Comparison of ENCODE assay signal across 22 cellular contexts in genomic region chr21:37780991-37781983, GRCh38.
"Had no signal": no experiment of that assay in that cellular context is flagged by ENCODE, and none has a peak within 500 bp of the region (broad histone marks: within the 10 kb centered on the region; RNA-seq: fewer than 3 reads in every experiment).

No MANE protein-coding gene starts in this region.

- H3K27me3 Mint-ChIP-seq: activated CD8-positive, alpha-beta memory T cell treated with anti-CD3 and anti-CD28 coated beads, Interleukin-2, amount 10 ng/mL, durations not matched to agents 7 days and 5 days had no signal

- H3K27me3 ChIP-seq: upper lobe of left lung had no signal

- H3K4me3 ChIP-seq: spleen, upper lobe of left lung had no signal

- H3K4me3 Mint-ChIP-seq: activated CD4-positive, alpha-beta memory T cell treated with anti-CD3 and anti-CD28 coated beads for 36 hours; activated CD8-positive, alpha-beta memory T cell treated with anti-CD3 and anti-CD28 coated beads, Interleukin-2, amount 10 ng/mL, durations not matched to agents 7 days and 5 days; activated naive CD4-positive, alpha-beta T cell treated with anti-CD3 and anti-CD28 coated beads for 36 hours; activated naive CD8-positive, alpha-beta T cell treated with anti-CD3 and anti-CD28 coated beads, Interleukin-2, amount 50 U/mL, for 24 hours; dendritic cell treated with granulocyte-macrophage colony-stimulating factor and Interleukin-4, amounts not matched to agents 40 ng/mL and 50 ng/mL, for 4 days; nephron; stimulated activated naive CD8-positive, alpha-beta T cell treated with anti-CD3 and anti-CD28 coated beads, Interleukin-15, Interleukin-2, amounts not matched to agents 100 ng/mL and 50 ng/mL, for 24 hours had no signal

- H3K4me1 Mint-ChIP-seq: activated CD8-positive, alpha-beta memory T cell treated with anti-CD3 and anti-CD28 coated beads, Interleukin-2, amount 10 ng/mL, durations not matched to agents 7 days and 5 days; activated naive CD8-positive, alpha-beta T cell treated with anti-CD3 and anti-CD28 coated beads, Interleukin-2, amount 50 U/mL, for 24 hours; nephron had no signal

- ATAC-seq: activated CD8-positive, alpha-beta memory T cell treated with anti-CD3 and anti-CD28 coated beads, Interleukin-2, amount 10 ng/mL, durations not matched to agents 7 days and 5 days; activated naive CD8-positive, alpha-beta T cell treated with anti-CD3 and anti-CD28 coated beads, Interleukin-2, amount 50 U/mL, for 24 hours; left ventricle myocardium superior; right cardiac atrium had no signal

- H3K27ac Mint-ChIP-seq: activated CD4-positive, alpha-beta memory T cell treated with anti-CD3 and anti-CD28 coated beads for 36 hours; activated CD8-positive, alpha-beta memory T cell treated with anti-CD3 and anti-CD28 coated beads, Interleukin-2, amount 10 ng/mL, durations not matched to agents 7 days and 5 days; activated naive CD4-positive, alpha-beta T cell treated with anti-CD3 and anti-CD28 coated beads for 36 hours; activated naive CD8-positive, alpha-beta T cell treated with anti-CD3 and anti-CD28 coated beads, Interleukin-2, amount 50 U/mL, for 24 hours; activated T-helper 2 cell treated with anti-CD3 and anti-CD28 coated beads, Interferon-gamma antibody, Interleukin-2, Interleukin-4, amounts not matched to agents 10 μg/mL and 5 μg/mL and 100 μg/mL, durations not matched to agents 14 hours and 24 hours and 36 hours; dendritic cell treated with granulocyte-macrophage colony-stimulating factor and Interleukin-4, amounts not matched to agents 40 ng/mL and 50 ng/mL, for 4 days; nephron; progenitor cell of endocrine pancreas; stimulated activated naive CD8-positive, alpha-beta T cell treated with anti-CD3 and anti-CD28 coated beads, Interleukin-15, Interleukin-2, amounts not matched to agents 100 ng/mL and 50 ng/mL, for 24 hours had no signal

- H3K9me3 Mint-ChIP-seq: stimulated activated naive CD8-positive, alpha-beta T cell treated with anti-CD3 and anti-CD28 coated beads, Interleukin-15, Interleukin-2, amounts not matched to agents 100 ng/mL and 50 ng/mL, for 24 hours had no signal

- H3K4me1 ChIP-seq: spleen, upper lobe of left lung had no signal

- DNase-seq: activated CD4-positive, alpha-beta memory T cell treated with anti-CD3 and anti-CD28 coated beads for 36 hours; activated CD8-positive, alpha-beta memory T cell treated with anti-CD3 and anti-CD28 coated beads, Interleukin-2, amount 10 ng/mL, durations not matched to agents 7 days and 5 days; activated naive CD4-positive, alpha-beta T cell treated with anti-CD3 and anti-CD28 coated beads for 36 hours; activated naive CD8-positive, alpha-beta T cell treated with anti-CD3 and anti-CD28 coated beads, Interleukin-2, amount 50 U/mL, for 24 hours; activated T-cell treated with anti-CD3 and anti-CD28 coated beads, Interleukin-2, amount 50 U/mL, for 1 hour; aorta; effector memory CD4-positive, alpha-beta T cell; erythroblast; kidney glomerular epithelial cell; left ventricle myocardium superior; mesendoderm; occipital lobe; right cardiac atrium; spleen; T-helper 1 cell; upper lobe of left lung had no signal

- H3K36me3 ChIP-seq: spleen, upper lobe of left lung had no signal

- H3K36me3 Mint-ChIP-seq: activated CD4-positive, alpha-beta memory T cell treated with anti-CD3 and anti-CD28 coated beads for 36 hours; activated CD8-positive, alpha-beta memory T cell treated with anti-CD3 and anti-CD28 coated beads, Interleukin-2, amount 10 ng/mL, durations not matched to agents 7 days and 5 days had no signal

- H3K27ac ChIP-seq: spleen, upper lobe of left lung, VCaP had no signal
